ENCODE assay signal across 8 cellular contexts in the genomic region with DNA sequence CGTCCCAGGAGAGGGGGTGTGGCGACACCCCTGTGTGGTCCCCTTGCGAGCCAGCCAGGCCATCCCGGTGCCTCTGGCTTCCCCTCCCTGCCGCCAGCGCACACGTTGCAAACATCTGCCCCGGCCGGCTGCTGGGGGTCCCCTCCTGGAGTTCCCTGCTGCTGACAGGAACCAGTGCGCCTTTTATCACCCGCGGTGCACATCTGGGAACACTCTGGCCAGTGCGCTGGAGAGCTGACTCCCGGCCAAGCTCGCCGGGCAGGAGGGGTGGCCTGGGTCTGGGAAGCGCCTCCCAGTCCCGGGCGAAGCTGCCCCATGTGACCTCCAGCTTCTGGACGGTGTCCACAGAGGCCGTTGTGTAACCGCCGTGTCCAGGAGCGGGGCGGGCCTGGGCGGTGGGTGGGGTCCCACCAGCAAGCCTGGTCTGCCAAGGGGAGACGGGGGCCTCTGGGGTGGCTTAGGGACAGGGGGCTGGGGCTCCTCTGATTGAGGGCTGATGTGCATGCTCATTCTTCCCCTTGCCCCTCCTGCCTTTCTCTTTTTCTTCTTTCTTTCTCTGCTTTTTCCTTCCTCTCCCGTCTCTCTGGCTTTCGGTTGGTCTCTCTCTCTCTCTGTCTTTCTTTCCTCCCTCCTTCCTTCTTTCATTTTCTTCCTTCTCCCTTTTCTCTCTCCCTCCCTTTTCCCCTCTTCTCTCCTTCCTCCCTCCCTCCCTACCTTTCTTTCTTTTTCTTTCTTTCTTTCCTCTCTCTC.
DNase-seq lines count a peak whose midpoint lies in the region; ATAC-seq and TF ChIP-seq lines count a peak whose summit lies in the region.

No MANE protein-coding gene starts in this region.

- POLR2A ChIA-PET in HEK293 (lab: Yijun Ruan, JAX): no interaction called here

- H3K27me3 ChIP-seq in brain microvascular endothelial cell (replicated peaks): no peaks in the 10 kb centered on the region
- H3K27me3 ChIP-seq in layer of hippocampus (ENCODE audit: control insufficient read depth, insufficient read depth, low read length): no peaks in the 10 kb centered on the region

- no peaks in the 10 kb centered on the region for H3K36me3 ChIP-seq in HEK293 (ENCODE audit: control insufficient read depth in 2 of 2, insufficient read depth in 1 of 2, low read length in 2 of 2)
- H3K36me3 ChIP-seq in brain microvascular endothelial cell (replicated peaks): no peaks in the 10 kb centered on the region

- in situ Hi-C loops in brain microvascular endothelial cell (cut with HindIII; ENCODE audit: low pct_ligation_motif_present, low sequenced_read_pairs): no loop called here

- no peak for TF ChIP-seq CTCF in HEK293 (tag by site-specific recombination; IDR thresholded peaks at IDR 0.05)
- TF ChIP-seq CTCF in brain microvascular endothelial cell (IDR thresholded peaks at IDR 0.05; ENCODE audit: low read depth, low read length, missing control alignments): no peak
- no peak for TF ChIP-seq CTCF in GM10266 (IDR thresholded peaks at IDR 0.05; ENCODE audit: control insufficient read depth, insufficient read depth, low read depth, missing control alignments)

- no peaks in the 10 kb centered on the region for H3K4me1 ChIP-seq in HEK293 (ENCODE audit: control insufficient read depth, insufficient read depth, low read length)

- H3K9me3 ChIP-seq in HEK293 (ENCODE audit: control insufficient read depth, insufficient read depth, low read depth, low read length): no peaks in the 10 kb centered on the region

- CTCF ChIA-PET in HEK293 (lab: Yijun Ruan, JAX): no interaction called here

- H3K27ac ChIP-seq in HEK293 (ENCODE audit: extremely low read depth, low read depth, low read length) (no peak overlapping the region), brain microvascular endothelial cell (no peak overlapping the region), layer of hippocampus (ENCODE audit: low read depth, low read length) (peak overlapping the region; percentile 73)

- peak; percentile 42 for DNase-seq in brain microvascular endothelial cell
- peak; percentile 86 for DNase-seq in smooth muscle cell of the brain vasculature (ENCODE audit: low read depth, low spot score)
- DNase-seq in activated CD8-positive, alpha-beta memory T cell treated with anti-CD3 and anti-CD28 coated beads, Interleukin-2, amount 50 U/mL, for 48 hours: no peak
- no peak for DNase-seq in GM10266 (ENCODE audit: extremely low spot score)
- no peak for DNase-seq in stimulated activated CD8-positive, alpha-beta memory T cell treated with anti-CD3 and anti-CD28 coated beads, Interleukin-4, amount 100 ng/mL, for 48 hours

- ATAC-seq in GM18858 (IDR thresholded peaks at IDR 0.05; ENCODE audit: unreplicated experiment): no peak

- H3K4me3 ChIP-seq in HEK293 (ENCODE audit: low read depth, low read length): no peak overlapping the region
- H3K4me3 ChIP-seq in brain microvascular endothelial cell (ENCODE audit: low read depth, low read length): peak overlapping the region; percentile 22

TF ChIP-seq in HEK293, 187 proteins besides CTCF, POLR2A, EP300 and RAD21:
- TF ChIP-seq ZIC2 (tag by site-specific recombination; IDR thresholded peaks at IDR 0.05): peak; percentile 54
- TF ChIP-seq PRDM1 (tag by site-specific recombination; IDR thresholded peaks at IDR 0.05): peak; percentile 93
- peak; percentile 90 for TF ChIP-seq ZNF366 (tag by site-specific recombination; conservative IDR thresholded peaks at IDR 0.05)
- peak; percentile 88 for TF ChIP-seq GLIS1 (tag by site-specific recombination; IDR thresholded peaks at IDR 0.05)
- TF ChIP-seq, protein P1, sequence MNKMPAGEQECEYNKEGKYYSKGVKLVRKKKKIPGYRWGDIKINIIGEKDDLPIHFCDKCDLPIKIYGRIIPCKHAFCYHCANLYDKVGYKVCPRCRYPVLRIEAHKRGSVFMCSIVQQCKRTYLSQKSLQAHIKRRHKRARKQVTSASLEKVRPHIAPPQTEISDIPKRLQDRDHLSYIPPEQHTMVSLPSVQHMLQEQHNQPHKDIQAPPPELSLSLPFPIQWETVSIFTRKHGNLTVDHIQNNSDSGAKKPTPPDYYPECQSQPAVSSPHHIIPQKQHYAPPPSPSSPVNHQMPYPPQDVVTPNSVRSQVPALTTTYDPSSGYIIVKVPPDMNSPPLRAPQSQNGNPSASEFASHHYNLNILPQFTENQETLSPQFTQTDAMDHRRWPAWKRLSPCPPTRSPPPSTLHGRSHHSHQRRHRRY (tag by site-specific recombination; IDR thresholded peaks at IDR 0.05): no peak

Comparison
In these comparisons a context has a peak if more than half of its experiments do, and no peak if none do; other contexts are left out.
1. DNase-seq: peak in brain microvascular endothelial cell (single experiment) and smooth muscle cell of the brain vasculature (single experiment); none in activated CD8-positive, alpha-beta memory T cell treated with anti-CD3 and anti-CD28 coated beads, Interleukin-2, amount 50 U/mL, for 48 hours (single experiment), GM10266 (single experiment) and stimulated activated CD8-positive, alpha-beta memory T cell treated with anti-CD3 and anti-CD28 coated beads, Interleukin-4, amount 100 ng/mL, for 48 hours (single experiment).